In genomic region chr17:1488826-1489275, GRCh38 we compare ENCODE assay signal across 9 cellular contexts. TPM values are rescaled to one million over a fixed set of nuclear protein-coding genes. Genes with fewer than 3 reads are reported as not detected.
DNase-seq lines count a peak whose midpoint lies in the region; ATAC-seq, FAIRE-seq and TF ChIP-seq lines count a peak whose summit lies in the region.
"Had no signal": no experiment of that assay in that cellular context is flagged by ENCODE, and none has a peak within 500 bp of the region (broad histone marks: within the 10 kb centered on the region; RNA-seq: fewer than 3 reads in every experiment).

No MANE protein-coding gene starts in this region.

- CTCF ChIA-PET in PC-9 (lab: Charles Lee) (interaction anchor here (0.7 to 1.6 kb wide), 2 partner anchors 27 to 124 kb away, joined by 3 to 4 read pairs; no protein-coding TSS in a partner anchor), endothelial cell of umbilical vein (lab: Charles Lee) (interaction anchor here (2.4 to 4.6 kb wide), 3 partner anchors 23 to 123 kb away, joined by 5 to 36 read pairs (median 23); partner anchors contain the start of gene INPP5K)

- intact Hi-C loops in PC-9 (cut with micrococcal nuclease; ENCODE audit: unreplicated experiment) (loop anchor here (1.0 to 5.0 kb wide), 5 partner anchors 28 to 228 kb away; partner anchors contain the start of genes CRK, INPP5K, PITPNA and RILP), endothelial cell of umbilical vein (cut with micrococcal nuclease) (loop anchor here (1.0 kb wide), 1 partner anchor 33 kb away; the partner anchor contains the start of gene CRK)

- in situ Hi-C loops in KBM-7 (cut with MboI; ENCODE audit: low pct_unique_long_range_greater_than_20kb, low sequenced_read_pairs): no loop called here

- H3K9me3 Mint-ChIP-seq in CD4-positive, CD25-positive, alpha-beta regulatory T cell: no peaks in the 10 kb centered on the region
- no peaks in the 10 kb centered on the region for H3K9me3 Mint-ChIP-seq in osteocyte (ENCODE audit: unreplicated experiment)

- H3K4me2 ChIP-seq in PC-9 (peak overlapping the region; percentile 92), endothelial cell of umbilical vein (ENCODE audit: insufficient read depth, low read length) (peak overlapping the region; percentile 15)

- no peaks in the 10 kb centered on the region for H3K9me2 ChIP-seq in PC-9 (ENCODE audit: insufficient read depth)

- H3K27ac ChIP-seq in CD4-positive, CD25-positive, alpha-beta regulatory T cell (ENCODE audit: insufficient read depth, low read length, poor library complexity, severe bottlenecking): peak overlapping the region; percentile 83
- H3K27ac ChIP-seq in PC-9: peak overlapping the region; percentile 26; the same call in 1 of the 2 replicates
- peak overlapping the region; percentile 61 for H3K27ac ChIP-seq in endothelial cell of umbilical vein (ENCODE audit: insufficient read depth, low read depth, low read length)

- H3K4me1 Mint-ChIP-seq in CD4-positive, CD25-positive, alpha-beta regulatory T cell: peaks cover 5 to 59% (median 16%) of the 10 kb centered on the region in 4 donors
- peaks cover 48% of the 10 kb centered on the region for H3K4me1 Mint-ChIP-seq in osteocyte (ENCODE audit: unreplicated experiment)

- H3K4me1 ChIP-seq in CD4-positive, CD25-positive, alpha-beta regulatory T cell (ENCODE audit: control insufficient read depth, insufficient read depth, low read length, poor library complexity, severe bottlenecking): peaks cover 61% of the 10 kb centered on the region
- H3K4me1 ChIP-seq in PC-9 (replicated peaks; ENCODE audit: insufficient read depth) (peaks cover 58% of the 10 kb centered on the region), endothelial cell of umbilical vein (ENCODE audit: control insufficient read depth, extremely low read depth, insufficient read depth, low read length) (peaks cover 43% of the 10 kb centered on the region)

- H3K27me3 Mint-ChIP-seq in CD4-positive, CD25-positive, alpha-beta regulatory T cell: no peaks in the 10 kb centered on the region
- no peaks in the 10 kb centered on the region for H3K27me3 Mint-ChIP-seq in osteocyte (ENCODE audit: unreplicated experiment)

- FAIRE-seq in endothelial cell of umbilical vein (lab: Jason Lieb, UNC): no peak

- no peaks in the 10 kb centered on the region for H4K20me1 ChIP-seq in PC-9 (ENCODE audit: insufficient read depth)
- no peaks in the 10 kb centered on the region for H4K20me1 ChIP-seq in endothelial cell of umbilical vein (replicated peaks; ENCODE audit: control insufficient read depth, extremely low read depth, insufficient read depth, low read length)

- TF ChIP-seq CTCF in PC-9 (conservative IDR thresholded peaks at IDR 0.05) (no peak), endothelial cell of umbilical vein (IDR thresholded peaks at IDR 0.05; ENCODE audit: extremely low read depth in 1 of 2, insufficient read depth in 1 of 2, low read depth in 1 of 2, low read length in 2 of 2) (no peak), osteocyte (IDR thresholded peaks at IDR 0.05) (no peak)

- H3K36me3 ChIP-seq in CD4-positive, CD25-positive, alpha-beta regulatory T cell (ENCODE audit: control insufficient read depth, insufficient read depth, low read length): no peaks in the 10 kb centered on the region
- no peaks in the 10 kb centered on the region for H3K36me3 ChIP-seq in PC-9 (ENCODE audit: low read depth)
- no peaks in the 10 kb centered on the region for H3K36me3 ChIP-seq in endothelial cell of umbilical vein (ENCODE audit: control insufficient read depth in 2 of 2, extremely low read depth in 1 of 2, insufficient read depth in 2 of 2, low read length in 2 of 2)

- POLR2A ChIA-PET in PC-9 (lab: Charles Lee; ENCODE audit: unreplicated experiment): interaction anchor here (0.6 kb wide), 1 partner anchor 91 kb away, joined by 4 read pairs; no protein-coding TSS in a partner anchor
- POLR2A ChIA-PET in endothelial cell of umbilical vein (lab: Charles Lee): interaction anchor here (0.7 kb wide), 1 partner anchor 160 kb away, joined by 4 read pairs; no protein-coding TSS in a partner anchor

- H3K9me1 ChIP-seq in endothelial cell of umbilical vein (replicated peaks; ENCODE audit: control insufficient read depth, extremely low read depth, insufficient read depth, low read length): no peaks in the 10 kb centered on the region

- H2AFZ ChIP-seq in PC-9 (no peak overlapping the region), endothelial cell of umbilical vein (ENCODE audit: low read depth, low read length) (no peak overlapping the region)

- no TSS peak for BruUV-seq in PC-9 (replicated peaks; lab: Mats Ljungman, UMichigan)
- no TSS peak for BruUV-seq in endothelial cell of umbilical vein (replicated peaks; lab: Mats Ljungman, UMichigan)

- peaks cover 44% of the 10 kb centered on the region; the same call in 1 of the 2 replicates for H3F3A ChIP-seq in PC-9 (ENCODE audit: insufficient read depth, low read depth)

- peak overlapping the region; percentile 16 for H3K9ac ChIP-seq in endothelial cell of umbilical vein (replicated peaks; ENCODE audit: extremely low read depth, insufficient read depth, low read length)

- peak overlapping the region in 2 of 3 donors; percentile 81 to 86 for H3K27ac Mint-ChIP-seq in CD4-positive, CD25-positive, alpha-beta regulatory T cell
- peak overlapping the region; percentile 81 for H3K27ac Mint-ChIP-seq in osteocyte (ENCODE audit: unreplicated experiment)

- dilution Hi-C loops in endothelial cell of umbilical vein (cut with MboI; ENCODE audit: extremely low pct_ligation_motif_present, low sequenced_read_pairs): no loop called here

- H3K27me3 ChIP-seq in CD4-positive, CD25-positive, alpha-beta regulatory T cell (ENCODE audit: control insufficient read depth, insufficient read depth, low read length): no peaks in the 10 kb centered on the region
- no peaks in the 10 kb centered on the region for H3K27me3 ChIP-seq in PC-9 (ENCODE audit: insufficient read depth, low read depth)
- H3K27me3 ChIP-seq in endothelial cell of umbilical vein (ENCODE audit: control insufficient read depth in 2 of 2, insufficient read depth in 2 of 2, low read length in 2 of 2): no peaks in the 10 kb centered on the region

- H3K9me3 ChIP-seq in CD4-positive, CD25-positive, alpha-beta regulatory T cell (ENCODE audit: control insufficient read depth in 2 of 2, low read length in 2 of 2): no peaks in the 10 kb centered on the region
- no peaks in the 10 kb centered on the region for H3K9me3 ChIP-seq in PC-9 (ENCODE audit: insufficient read depth, low read depth)
- H3K9me3 ChIP-seq in endothelial cell of umbilical vein (replicated peaks; ENCODE audit: control insufficient read depth, insufficient read depth, low read length): no peaks in the 10 kb centered on the region

- H3K79me2 ChIP-seq in PC-9 (ENCODE audit: low read depth) (peaks cover 24% of the 10 kb centered on the region), endothelial cell of umbilical vein (ENCODE audit: control insufficient read depth, insufficient read depth, low read length) (peaks cover 40% of the 10 kb centered on the region)

- no peak for DNase-seq in CD4-positive, CD25-positive, alpha-beta regulatory T cell
- DNase-seq in PC-9 (no peak), endothelial cell of umbilical vein (ENCODE audit: low read depth, low spot score) (no peak), osteocyte (ENCODE audit: extremely low spot score, unreplicated experiment) (no peak), KBM-7 (no peak), DMS53 treated with DMSO at 0.1 percent for 48 hours (lab: John Stamatoyannopoulos, UW; ENCODE audit: unreplicated experiment) (no peak)
- no peak for DNase-seq in activated CD8-positive, alpha-beta memory T cell treated with anti-CD3 and anti-CD28 coated beads for 24 hours
- DNase-seq: stimulated activated CD4-positive, alpha-beta T cell treated with anti-CD3 and anti-CD28 coated beads, Interleukin-4, amount 100 ng/mL, for 1 hour had no signal

- no peaks in the 10 kb centered on the region for H3K36me3 Mint-ChIP-seq in CD4-positive, CD25-positive, alpha-beta regulatory T cell
- H3K36me3 Mint-ChIP-seq in osteocyte (ENCODE audit: unreplicated experiment): no peaks in the 10 kb centered on the region

- peak overlapping the region; percentile 88 to 98 (median 92) for H3K4me3 Mint-ChIP-seq in CD4-positive, CD25-positive, alpha-beta regulatory T cell
- H3K4me3 Mint-ChIP-seq in osteocyte (ENCODE audit: unreplicated experiment): peak overlapping the region; percentile 68

- ATAC-seq in CD4-positive, CD25-positive, alpha-beta regulatory T cell (ENCODE audit: low read depth in 2 of 2): no peak
- no peak for ATAC-seq in HG03342 (IDR thresholded peaks at IDR 0.05; ENCODE audit: unreplicated experiment)

- H3K4me3 ChIP-seq in CD4-positive, CD25-positive, alpha-beta regulatory T cell (ENCODE audit: low read depth, low read length): no peak overlapping the region
- H3K4me3 ChIP-seq in PC-9: peak overlapping the region; percentile 56; the same call in 1 of the 2 replicates
- H3K4me3 ChIP-seq in endothelial cell of umbilical vein (replicated peaks in 1 of 3; ENCODE audit: insufficient read depth in 1 of 3, low read depth in 1 of 3, low read length in 3 of 3): no peak overlapping the region

- no peak for TF ChIP-seq POLR2A in endothelial cell of umbilical vein (IDR thresholded peaks at IDR 0.05; ENCODE audit: low read depth, low read length)

RNA-seq across cellular contexts. Expression of gene MYO1C, which starts 3.6 kb away (rescaled TPM):
- total RNA-seq in CD4-positive, CD25-positive, alpha-beta regulatory T cell: 33.7 TPM
- 10 to 100 TPM in 2 of 4 donors, 1 to 10 TPM in 2; 7.3 to 11.4 (median 9.6) TPM for polyA plus RNA-seq in CD4-positive, CD25-positive, alpha-beta regulatory T cell
- 237 and 261 TPM in 2 replicates for total RNA-seq in PC-9 (2021)
- total RNA-seq in endothelial cell of umbilical vein: 195 and 206 TPM in 2 replicates
- polyA plus RNA-seq in endothelial cell of umbilical vein: 141 and 145 TPM in 2 replicates
- 124 and 132 TPM in 2 replicates for polyA plus RNA-seq in endothelial cell of umbilical vein (2011; cell fraction: cytosol; rRNA removed)
- polyA plus RNA-seq in endothelial cell of umbilical vein (2011; cell fraction: nucleus; rRNA removed): 298 and 335 TPM in 2 replicates
- 160 and 189 TPM in 2 replicates for polyA plus RNA-seq in endothelial cell of umbilical vein (2012)
- polyA minus RNA-seq in endothelial cell of umbilical vein: 298 and 349 TPM in 2 replicates
- polyA minus RNA-seq in endothelial cell of umbilical vein (2011; cell fraction: cytosol; rRNA and poly(A)+ RNA removed): 60.4 TPM
- polyA minus RNA-seq in endothelial cell of umbilical vein (2011; cell fraction: nucleus; rRNA and poly(A)+ RNA removed): 122 and 135 TPM in 2 replicates
- total RNA-seq in osteocyte: 183 and 184 TPM in 2 replicates

RNA-seq across cellular contexts. Expression of gene INPP5K, which starts 27.6 kb away (rescaled TPM):
- total RNA-seq in CD4-positive, CD25-positive, alpha-beta regulatory T cell: 193 TPM
- polyA plus RNA-seq in CD4-positive, CD25-positive, alpha-beta regulatory T cell: 100 to 1,000 TPM; 115 to 130 (median 121) TPM
- 41.9 and 42.9 TPM in 2 replicates for total RNA-seq in PC-9 (2021)
- total RNA-seq in endothelial cell of umbilical vein: 41.3 and 44.2 TPM in 2 replicates
- polyA plus RNA-seq in endothelial cell of umbilical vein: 53.8 and 54.1 TPM in 2 replicates
- polyA plus RNA-seq in endothelial cell of umbilical vein (2011; cell fraction: cytosol; rRNA removed): 30.0 and 33.1 TPM in 2 replicates
- polyA plus RNA-seq in endothelial cell of umbilical vein (2011; cell fraction: nucleus; rRNA removed): 49.9 and 59.3 TPM in 2 replicates
- 31.5 and 37.8 TPM in 2 replicates for polyA plus RNA-seq in endothelial cell of umbilical vein (2012)
- polyA minus RNA-seq in endothelial cell of umbilical vein: 74.5 and 93.9 TPM in 2 replicates
- 28.6 TPM for polyA minus RNA-seq in endothelial cell of umbilical vein (2011; cell fraction: cytosol; rRNA and poly(A)+ RNA removed)
- 34.6 and 44.4 TPM in 2 replicates for polyA minus RNA-seq in endothelial cell of umbilical vein (2011; cell fraction: nucleus; rRNA and poly(A)+ RNA removed)
- 44.5 and 49.4 TPM in 2 replicates for total RNA-seq in osteocyte

RNA-seq across cellular contexts. Expression of gene CRK, which starts 32.8 kb away (rescaled TPM):
- total RNA-seq in CD4-positive, CD25-positive, alpha-beta regulatory T cell: 18.2 TPM
- 10 to 100 TPM; 15.3 to 33.0 (median 26.8) TPM for polyA plus RNA-seq in CD4-positive, CD25-positive, alpha-beta regulatory T cell
- 57.1 and 57.9 TPM in 2 replicates for total RNA-seq in PC-9 (2021)
- total RNA-seq in endothelial cell of umbilical vein: 67.2 and 71.3 TPM in 2 replicates
- 41.2 and 52.8 TPM in 2 replicates for polyA plus RNA-seq in endothelial cell of umbilical vein
- polyA plus RNA-seq in endothelial cell of umbilical vein (2011; cell fraction: cytosol; rRNA removed): 60.3 and 63.7 TPM in 2 replicates
- polyA plus RNA-seq in endothelial cell of umbilical vein (2011; cell fraction: nucleus; rRNA removed): 27.0 and 33.4 TPM in 2 replicates
- 55.9 and 69.4 TPM in 2 replicates for polyA plus RNA-seq in endothelial cell of umbilical vein (2012)
- 85.7 and 87.4 TPM in 2 replicates for polyA minus RNA-seq in endothelial cell of umbilical vein
- polyA minus RNA-seq in endothelial cell of umbilical vein (2011; cell fraction: cytosol; rRNA and poly(A)+ RNA removed): 31.6 TPM
- 21.8 and 27.1 TPM in 2 replicates for polyA minus RNA-seq in endothelial cell of umbilical vein (2011; cell fraction: nucleus; rRNA and poly(A)+ RNA removed)
- 55.8 and 57.1 TPM in 2 replicates for total RNA-seq in osteocyte

Comparison
In these comparisons a context has a peak if more than half of its experiments do, and no peak if none do; other contexts are left out.
1. H3K27ac ChIP-seq: peak in every context shown above with its lines; median percentile 83 in CD4-positive, CD25-positive, alpha-beta regulatory T cell; 61 in endothelial cell of umbilical vein; 26 in PC-9.